ENCODE assay signal across 8 cellular contexts in the genomic region with DNA sequence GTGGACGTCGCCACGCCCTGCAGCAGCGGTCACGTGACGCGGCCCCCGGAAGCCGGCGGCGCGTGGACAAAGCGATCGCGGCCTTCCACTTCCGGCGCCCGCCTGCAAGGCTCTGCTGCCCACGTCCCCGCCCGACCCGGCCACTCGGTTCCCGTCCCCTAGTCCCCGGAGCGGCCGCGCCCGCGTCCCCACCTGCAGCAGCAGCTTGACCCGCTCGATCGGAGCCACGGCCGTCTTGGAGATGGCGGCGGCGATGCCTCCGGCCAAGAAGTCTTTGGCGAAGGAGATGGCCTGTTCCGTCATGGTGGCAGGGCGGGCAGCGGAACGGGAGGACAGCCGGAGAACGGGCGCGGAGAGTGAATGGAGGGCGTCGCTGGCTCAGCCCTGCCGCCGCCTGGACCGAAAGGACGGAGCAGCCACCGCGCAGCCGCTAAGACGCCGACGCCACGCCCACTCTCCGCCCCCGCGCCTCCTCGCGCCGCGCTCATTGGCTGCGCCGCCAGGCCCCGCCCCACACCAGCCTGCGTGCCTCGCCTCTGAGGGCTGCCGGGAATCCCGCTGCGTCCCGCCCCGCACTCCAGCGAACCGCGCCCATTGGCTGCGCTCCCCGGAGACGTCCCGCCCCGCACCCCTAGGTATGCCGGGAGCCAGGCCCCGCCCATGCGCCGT. TPM values are rescaled to one million over a fixed set of nuclear protein-coding genes. Genes with fewer than 3 reads are reported as not detected.
DNase-seq lines count a peak whose midpoint lies in the region; ATAC-seq and TF ChIP-seq lines count a peak whose summit lies in the region.

SLC25A6 (minus strand) TSS at position 407 of the 669 bp plus-strand sequence; CDS start at position 303, 104 bp downstream.

- H3K9me3 Mint-ChIP-seq in nephron progenitor cell, result no peaks in the 10 kb centered on the region

- H3K36me3 ChIP-seq in fibroblast of lung (ENCODE audit: control insufficient read depth, insufficient read depth, low read length), result peaks cover 28% of the 10 kb centered on the region

- TF ChIP-seq EP300 in Ishikawa (IDR thresholded peaks at IDR 0.05; ENCODE audit: borderline replicate concordance), result 0 out of 2 replicates have a peak, but pooled peaks have one; percentile 1

- TF ChIP-seq RAD21 in Ishikawa (IDR thresholded peaks at IDR 0.05; ENCODE audit: low read depth), result no peak

- H3K9ac ChIP-seq in fibroblast of lung (ENCODE audit: insufficient read depth, low read length), result peak within 1 kb of the TSS; percentile 99

- peak within 1 kb of the TSS; percentile 50 for H2AFZ ChIP-seq in fibroblast of lung (ENCODE audit: low read length)

- peak within 1 kb of the TSS; percentile 98 for H3K27ac ChIP-seq in fibroblast of lung (ENCODE audit: insufficient read depth, low read length)

- peak within 1 kb of the TSS; percentile 98 for H3K27ac Mint-ChIP-seq in nephron progenitor cell

- peaks cover 50% of the 10 kb centered on the region for H3K36me3 Mint-ChIP-seq in nephron progenitor cell (ENCODE audit: low read depth)

- H3K4me2 ChIP-seq in fibroblast of lung (ENCODE audit: extremely low read depth, insufficient read depth, low read length), result peak within 1 kb of the TSS; percentile 93

- H3K4me1 ChIP-seq in fibroblast of lung (ENCODE audit: control insufficient read depth, extremely low read depth, insufficient read depth, low read length), result peaks cover 11% of the 10 kb centered on the region

- TF ChIP-seq CTCF in fibroblast of lung (conservative IDR thresholded peaks at IDR 0.05 in 1 of 2, IDR thresholded peaks at IDR 0.05 in 1 of 2; ENCODE audit: low read depth in 1 of 2, low read length in 2 of 2) (no peak), nephron progenitor cell (IDR thresholded peaks at IDR 0.05) (no peak)

- DNase-seq in COLO829 (ENCODE audit: low spot score) (peak; percentile 90), activated T-cell treated with anti-CD3 and anti-CD28 coated beads for 24 hours (ENCODE audit: low read depth) (peak; percentile 99), fibroblast of lung (ENCODE audit: low read depth in 2 of 2) (peak; percentile 94 to 97), nephron progenitor cell (peak; percentile 99), stromal cell of bone marrow (ENCODE audit: low read depth) (peak; percentile 92), DMS53 treated with DMSO at 0.1 percent for 48 hours (lab: John Stamatoyannopoulos, UW; ENCODE audit: unreplicated experiment) (no peak)

- ATAC-seq in GM21528 (IDR thresholded peaks at IDR 0.05; ENCODE audit: low FRiP score, unreplicated experiment), result peak; percentile 94

- H3K9me3 ChIP-seq in fibroblast of lung (ENCODE audit: control insufficient read depth, insufficient read depth, low read depth, low read length), result no peaks in the 10 kb centered on the region

- peak within 1 kb of the TSS; percentile 78 to 100 (median 92) for H3K4me3 ChIP-seq in fibroblast of lung (replicated peaks in 1 of 4; ENCODE audit: control extremely low read depth in 1 of 4, insufficient read depth in 1 of 4, low read depth in 3 of 4, low read length in 4 of 4)

- H3K79me2 ChIP-seq in fibroblast of lung (ENCODE audit: control insufficient read depth, insufficient read depth, low read length), result peaks cover 71% of the 10 kb centered on the region

- peaks cover 2% of the 10 kb centered on the region for H4K20me1 ChIP-seq in fibroblast of lung (ENCODE audit: control insufficient read depth, extremely low read depth, insufficient read depth, low read length)

- peak within 1 kb of the TSS; percentile 95 for H3K4me3 Mint-ChIP-seq in nephron progenitor cell

- H3K4me1 Mint-ChIP-seq in nephron progenitor cell, result peaks cover 54% of the 10 kb centered on the region

- peaks cover 12% of the 10 kb centered on the region for H3K27me3 Mint-ChIP-seq in nephron progenitor cell (ENCODE audit: low read depth, poor library complexity)

- H3K27me3 ChIP-seq in fibroblast of lung (ENCODE audit: control insufficient read depth, insufficient read depth, low read length), result no peaks in the 10 kb centered on the region

TF ChIP-seq in Ishikawa, 13 proteins besides CTCF, POLR2A, EP300 and RAD21:
- TF ChIP-seq YY1 (IDR thresholded peaks at IDR 0.05; ENCODE audit: low read depth) (no peak), NFIC (IDR thresholded peaks at IDR 0.05) (no peak), CREB1 (IDR thresholded peaks at IDR 0.05; ENCODE audit: low read depth) (no peak), ZBTB7A (IDR thresholded peaks at IDR 0.05; ENCODE audit: low read depth) (no peak), EGR1 (IDR thresholded peaks at IDR 0.05) (peak; percentile 72), CEBPB (IDR thresholded peaks at IDR 0.05) (no peak), MAX (IDR thresholded peaks at IDR 0.05) (peak; percentile 39; the same call in 1 of the 2 replicates), USF1 (IDR thresholded peaks at IDR 0.05) (peak; percentile 97), FOXM1 (IDR thresholded peaks at IDR 0.05; ENCODE audit: borderline replicate concordance, low read depth) (no peak), TEAD4 (IDR thresholded peaks at IDR 0.05) (no peak), TCF12 (IDR thresholded peaks at IDR 0.05; ENCODE audit: low read depth) (0 out of 2 replicates have a peak, but pooled peaks have one; percentile 15), TAF1 (IDR thresholded peaks at IDR 0.05; ENCODE audit: low read depth) (peak; percentile 54), REST (IDR thresholded peaks at IDR 0.05; ENCODE audit: low read depth) (no peak)

RNA-seq across cellular contexts. Expression of gene SLC25A6, which starts in this region (rescaled TPM):
- total RNA-seq in fibroblast of lung, result 158 and 194 TPM in 2 replicates
- 220 and 228 TPM in 2 replicates for polyA plus RNA-seq in fibroblast of lung
- polyA plus RNA-seq in fibroblast of lung (2012), result 464 and 513 TPM in 2 replicates
- 150 and 196 TPM in 2 replicates for polyA minus RNA-seq in fibroblast of lung (ENCODE audit: low replicate concordance)
